ENCODE assay signal across 33 cellular contexts in genomic region chr4:78145005-78145404, GRCh38.
"Had no signal": no experiment of that assay in that cellular context is flagged by ENCODE, and none has a peak within 500 bp of the region (broad histone marks: within the 10 kb centered on the region; RNA-seq: fewer than 3 reads in every experiment).

No MANE protein-coding gene starts in this region.

- H3K4me3 Mint-ChIP-seq: activated CD4-positive, alpha-beta memory T cell treated with anti-CD3 and anti-CD28 coated beads for 36 hours; activated CD4-positive, alpha-beta T cell treated with anti-CD3 and anti-CD28 coated beads for 36 hours; activated CD4-positive, alpha-beta T cell treated with anti-CD3 and anti-CD28 coated beads, Interleukin-2, amount 10 ng/mL, durations not matched to agents 24 days and 14 days; activated naive CD4-positive, alpha-beta T cell treated with anti-CD3 and anti-CD28 coated beads, Interleukin-2, amount 10 ng/mL, durations not matched to agents 7 days and 5 days; activated naive CD8-positive, alpha-beta T cell treated with anti-CD3 and anti-CD28 coated beads, Interleukin-2, amount 10 ng/mL, durations not matched to agents 7 days and 5 days; activated T-cell treated with anti-CD3 and anti-CD28 coated beads, Interleukin-2, amount 50 U/mL, for 24 hours; activated T-cell treated with anti-CD3 and anti-CD28 coated beads, Interleukin-2, amount 50 U/mL, for 72 hours; brain; T-helper 17 cell; T-helper 2 cell treated with Interferon-gamma antibody and Interleukin-4, amounts not matched to agents 5 μg/mL and 100 μg/mL, for 36 hours had no signal

- H3K36me3 Mint-ChIP-seq: activated CD4-positive, alpha-beta memory T cell treated with anti-CD3 and anti-CD28 coated beads for 36 hours; activated naive CD4-positive, alpha-beta T cell treated with anti-CD3 and anti-CD28 coated beads, Interleukin-2, amount 10 ng/mL, durations not matched to agents 7 days and 5 days; activated naive CD4-positive, alpha-beta T cell treated with anti-CD3 and anti-CD28 coated beads, Interleukin-2, amount 50 U/mL, for 72 hours; activated naive CD8-positive, alpha-beta T cell treated with anti-CD3 and anti-CD28 coated beads, Interleukin-2, amount 10 ng/mL, durations not matched to agents 7 days and 5 days; brain had no signal

- FAIRE-seq: endometrium, endothelial cell of umbilical vein had no signal

- DNase-seq: activated CD4-positive, alpha-beta memory T cell treated with anti-CD3 and anti-CD28 coated beads for 36 hours; activated CD4-positive, alpha-beta T cell treated with anti-CD3 and anti-CD28 coated beads for 36 hours; activated CD4-positive, alpha-beta T cell treated with anti-CD3 and anti-CD28 coated beads, Interleukin-2, amount 10 ng/mL, durations not matched to agents 24 days and 14 days; activated CD4-positive, CD25-positive, alpha-beta regulatory T cell; activated CD4-positive, CD25-positive, alpha-beta regulatory T cell treated with anti-CD3 and anti-CD28 coated beads, Interleukin-2, amount 50 U/mL, for 72 hours; activated CD8-positive, alpha-beta memory T cell treated with anti-CD3 and anti-CD28 coated beads, Interleukin-2, amount 50 U/mL, for 48 hours; activated gamma-delta T cell; activated naive CD4-positive, alpha-beta T cell; activated naive CD4-positive, alpha-beta T cell treated with anti-CD3 and anti-CD28 coated beads, Interleukin-2, amount 10 ng/mL, durations not matched to agents 7 days and 5 days; activated naive CD8-positive, alpha-beta T cell treated with anti-CD3 and anti-CD28 coated beads, Interleukin-2, amount 10 ng/mL, durations not matched to agents 7 days and 5 days; activated T-cell treated with anti-CD3 and anti-CD28 coated beads for 4 hours; activated T-cell treated with anti-CD3 and anti-CD28 coated beads, Interleukin-2, amount 50 U/mL, for 24 hours; activated T-cell treated with anti-CD3 and anti-CD28 coated beads, Interleukin-2, amount 50 U/mL, for 72 hours; central memory CD4-positive, alpha-beta T cell; cerebellar nuclear complex; colonic mucosa; effector CD8-positive, alpha-beta T cell; esophagus squamous epithelium; foreskin melanocyte; T-helper 17 cell; T1000; WERI-Rb-1 had no signal

- H3K27ac Mint-ChIP-seq: activated CD4-positive, alpha-beta memory T cell treated with anti-CD3 and anti-CD28 coated beads for 36 hours; activated CD4-positive, alpha-beta T cell treated with anti-CD3 and anti-CD28 coated beads for 36 hours; activated CD4-positive, alpha-beta T cell treated with anti-CD3 and anti-CD28 coated beads, Interleukin-2, amount 10 ng/mL, durations not matched to agents 24 days and 14 days; activated naive CD4-positive, alpha-beta T cell treated with anti-CD3 and anti-CD28 coated beads, Interleukin-2, amount 10 ng/mL, durations not matched to agents 7 days and 5 days; activated naive CD4-positive, alpha-beta T cell treated with anti-CD3 and anti-CD28 coated beads, Interleukin-2, amount 50 U/mL, for 72 hours; activated naive CD8-positive, alpha-beta T cell treated with anti-CD3 and anti-CD28 coated beads, Interleukin-2, amount 10 ng/mL, durations not matched to agents 7 days and 5 days; activated T-cell treated with anti-CD3 and anti-CD28 coated beads, Interleukin-2, amount 50 U/mL, for 24 hours; activated T-cell treated with anti-CD3 and anti-CD28 coated beads, Interleukin-2, amount 50 U/mL, for 72 hours; brain; T-helper 17 cell; T-helper 2 cell treated with Interferon-gamma antibody and Interleukin-4, amounts not matched to agents 5 μg/mL and 100 μg/mL, for 36 hours had no signal

- H3K27me3 ChIP-seq: ascending aorta, breast epithelium, cardiac muscle cell, colonic mucosa, esophagus squamous epithelium, gastroesophageal sphincter, heart right ventricle had no signal

- H3K36me3 ChIP-seq: ascending aorta, breast epithelium, cardiac muscle cell, colonic mucosa, esophagus squamous epithelium, gastroesophageal sphincter, heart right ventricle, WERI-Rb-1 had no signal

- H3K27me3 Mint-ChIP-seq: activated CD4-positive, alpha-beta memory T cell treated with anti-CD3 and anti-CD28 coated beads for 36 hours; activated naive CD4-positive, alpha-beta T cell treated with anti-CD3 and anti-CD28 coated beads, Interleukin-2, amount 10 ng/mL, durations not matched to agents 7 days and 5 days had no signal

- H3K4me3 ChIP-seq: ascending aorta, breast epithelium, cardiac muscle cell, colonic mucosa, esophagus squamous epithelium, gastroesophageal sphincter, heart right ventricle had no signal

- H3K4me1 Mint-ChIP-seq: activated CD4-positive, alpha-beta T cell treated with anti-CD3 and anti-CD28 coated beads for 36 hours; activated CD4-positive, alpha-beta T cell treated with anti-CD3 and anti-CD28 coated beads, Interleukin-2, amount 10 ng/mL, durations not matched to agents 24 days and 14 days; activated naive CD4-positive, alpha-beta T cell treated with anti-CD3 and anti-CD28 coated beads, Interleukin-2, amount 10 ng/mL, durations not matched to agents 7 days and 5 days; activated naive CD8-positive, alpha-beta T cell treated with anti-CD3 and anti-CD28 coated beads, Interleukin-2, amount 10 ng/mL, durations not matched to agents 7 days and 5 days; T-helper 17 cell had no signal

- H3K27ac ChIP-seq: ascending aorta, breast epithelium, cardiac muscle cell, colonic mucosa, epithelial cell of prostate, esophagus squamous epithelium, gastroesophageal sphincter, heart right ventricle, WERI-Rb-1 had no signal

- H3K9me3 ChIP-seq: ascending aorta, breast epithelium, colonic mucosa, esophagus squamous epithelium, gastroesophageal sphincter had no signal

- H3K4me1 ChIP-seq: ascending aorta, breast epithelium, colonic mucosa, esophagus squamous epithelium, gastroesophageal sphincter, heart right ventricle had no signal

- ATAC-seq: activated CD4-positive, alpha-beta T cell treated with anti-CD3 and anti-CD28 coated beads for 36 hours; activated naive CD4-positive, alpha-beta T cell treated with anti-CD3 and anti-CD28 coated beads, Interleukin-2, amount 50 U/mL, for 72 hours; activated T-cell treated with anti-CD3 and anti-CD28 coated beads, Interleukin-2, amount 50 U/mL, for 72 hours; gastroesophageal sphincter; T-helper 17 cell had no signal

- H3K9me3 Mint-ChIP-seq: activated CD4-positive, alpha-beta memory T cell treated with anti-CD3 and anti-CD28 coated beads for 36 hours; activated naive CD4-positive, alpha-beta T cell treated with anti-CD3 and anti-CD28 coated beads, Interleukin-2, amount 10 ng/mL, durations not matched to agents 7 days and 5 days; activated T-cell treated with anti-CD3 and anti-CD28 coated beads, Interleukin-2, amount 50 U/mL, for 24 hours had no signal
